15 cellular contexts compared by ENCODE assay signal in genomic region chr5:109532773-109533364, GRCh38.
DNase-seq lines count a peak whose midpoint lies in the region; ATAC-seq and TF ChIP-seq lines count a peak whose summit lies in the region.
"Had no signal": no experiment of that assay in that cellular context is flagged by ENCODE, and none has a peak within 500 bp of the region (broad histone marks: within the 10 kb centered on the region; RNA-seq: fewer than 3 reads in every experiment).

No MANE protein-coding gene starts in this region.

- peak overlapping the region; percentile 39 for H3K4me3 ChIP-seq in skeletal muscle satellite cell (ENCODE audit: low read length)
- H3K4me3 ChIP-seq: SJSA1 had no signal

- H3K36me3 ChIP-seq in skeletal muscle satellite cell (ENCODE audit: insufficient read depth, low read length), result no peaks in the 10 kb centered on the region
- H3K36me3 ChIP-seq: SJSA1 had no signal

- no peaks in the 10 kb centered on the region for H3K9me3 ChIP-seq in skeletal muscle satellite cell (replicated peaks; ENCODE audit: low read length)
- H3K9me3 ChIP-seq: SJSA1 had no signal

- peak; percentile 5 for DNase-seq in NCI-H82 (lab: John Stamatoyannopoulos, UW)
- no peak for DNase-seq in NCI-H82 treated with DMSO at 0.1 percent for 48 hours (lab: John Stamatoyannopoulos, UW; ENCODE audit: unreplicated experiment)
- DNase-seq in iris pigment epithelial cell (ENCODE audit: low read depth), result peak; percentile 5
- no peak for DNase-seq in putamen (ENCODE audit: low spot score)
- DNase-seq in T-helper 1 cell, result no peak
- DNase-seq: C1 segment of cervical spinal cord; HCEC 1CT; NCI-H2029 treated with DMSO at 0.1 percent for 48 hours; NCI-H524 treated with DMSO at 0.1 percent for 48 hours; NK-92 treated with Interleukin-12 subunit alpha and Interleukin-12 subunit beta, amount 100 ng/mL, for 24 hours; OCI-M1 had no signal

- peak overlapping the region; percentile 54 for H3K9ac ChIP-seq in skeletal muscle satellite cell (ENCODE audit: low read depth, low read length)

- peak overlapping the region; percentile 66 for H3K4me2 ChIP-seq in skeletal muscle satellite cell (ENCODE audit: low read length)

- no peaks in the 10 kb centered on the region for H3K27me3 ChIP-seq in skeletal muscle satellite cell (ENCODE audit: control insufficient read depth, insufficient read depth, low read length)
- H3K27me3 ChIP-seq: SJSA1 had no signal

- peaks cover 23% of the 10 kb centered on the region for H3K4me1 ChIP-seq in skeletal muscle satellite cell (ENCODE audit: control insufficient read depth, insufficient read depth, low read length)

- ATAC-seq in SK-N-SH treated with all-trans-retinoic acid at 6 μM for 48 hours, result peak; percentile 83
- ATAC-seq in HG02571 (IDR thresholded peaks at IDR 0.05; ENCODE audit: unreplicated experiment), result no peak

TF ChIP-seq in SK-N-SH treated with all-trans-retinoic acid at 6 μM for 48 hours, 23 proteins besides CTCF, POLR2A, EP300 and RAD21:
- TF ChIP-seq GLIS3 (CRISPR knock-in tag; IDR thresholded peaks at IDR 0.05), result no peak
- TF ChIP-seq ISL1 (CRISPR knock-in tag; IDR thresholded peaks at IDR 0.05), result peak; percentile 87
TF ChIP-seq in SK-N-SH treated with all-trans-retinoic acid at 6 μM for 48 hours: peak in this region for 1.

Comparison
In these comparisons a context has a peak if more than half of its experiments do, and no peak if none do; other contexts are left out.
1. DNase-seq: peak in NCI-H82 (single experiment) and iris pigment epithelial cell (single experiment); none in NCI-H82 treated with DMSO at 0.1 percent for 48 hours (single experiment), putamen (single experiment) and T-helper 1 cell (0 of 5).